In genomic region chr2:159484537-159484936, GRCh38 we compare ENCODE assay signal across 28 cellular contexts.
A peak's percentile ranks its signal among the peaks of the same experiment; 100 is the strongest.
DNase-seq lines count a peak whose midpoint lies in the region; ATAC-seq, FAIRE-seq and TF ChIP-seq lines count a peak whose summit lies in the region.
"Had no signal": no experiment of that assay in that cellular context is flagged by ENCODE, and none has a peak within 500 bp of the region (broad histone marks: within the 10 kb centered on the region; RNA-seq: fewer than 3 reads in every experiment).

No MANE protein-coding gene starts in this region.

- H3K27me3 ChIP-seq in A673 (replicated peaks; ENCODE audit: insufficient read depth, low read depth, low read length, poor library complexity) = no peaks in the 10 kb centered on the region
- H3K27me3 ChIP-seq: cardiac muscle cell, right atrium auricular region had no signal

- no peaks in the 10 kb centered on the region for H3K27me3 Mint-ChIP-seq in activated naive CD8-positive, alpha-beta T cell treated with anti-CD3 and anti-CD28 coated beads for 36 hours
- H3K27me3 Mint-ChIP-seq: dendritic cell treated with granulocyte-macrophage colony-stimulating factor and Interleukin-4, amounts not matched to agents 40 ng/mL and 50 ng/mL, for 4 days had no signal

- no peaks in the 10 kb centered on the region for H3K9me3 ChIP-seq in A673 (ENCODE audit: low read depth, low read length, poor library complexity, severe bottlenecking)
- H3K9me3 ChIP-seq: right atrium auricular region had no signal

- H3K27ac Mint-ChIP-seq in activated naive CD8-positive, alpha-beta T cell treated with anti-CD3 and anti-CD28 coated beads for 36 hours = no peak overlapping the region
- H3K27ac Mint-ChIP-seq: dendritic cell treated with granulocyte-macrophage colony-stimulating factor and Interleukin-4, amounts not matched to agents 40 ng/mL and 50 ng/mL, for 4 days; nephron; WTC11 had no signal

- no peak overlapping the region for H3K4me3 ChIP-seq in A673 (ENCODE audit: low read depth, low read length, poor library complexity, severe bottlenecking)
- H3K4me3 ChIP-seq: cardiac muscle cell, right atrium auricular region had no signal

- CTCF ChIA-PET in A673 (lab: Charles Lee) = no interaction called here

- peaks cover 10% of the 10 kb centered on the region for H3K4me1 Mint-ChIP-seq in activated naive CD8-positive, alpha-beta T cell treated with anti-CD3 and anti-CD28 coated beads for 36 hours
- H3K4me1 Mint-ChIP-seq: nephron, WTC11 had no signal

- no peaks in the 10 kb centered on the region for H3K9me3 Mint-ChIP-seq in activated naive CD8-positive, alpha-beta T cell treated with anti-CD3 and anti-CD28 coated beads for 36 hours
- H3K9me3 Mint-ChIP-seq: dendritic cell treated with granulocyte-macrophage colony-stimulating factor and Interleukin-4, amounts not matched to agents 40 ng/mL and 50 ng/mL, for 4 days; nephron; WTC11 had no signal

- ATAC-seq in HG03521 (IDR thresholded peaks at IDR 0.05; ENCODE audit: unreplicated experiment) = no peak
- ATAC-seq: WTC11 had no signal

- POLR2A ChIA-PET in A673 (lab: Charles Lee; ENCODE audit: low non-redundant PET) = no interaction called here

- peak; percentile 33 for FAIRE-seq in GM12891 (lab: Jason Lieb, UNC)
- FAIRE-seq: GM19239, urothelium cell line had no signal

- TF ChIP-seq CTCF in A673 (conservative IDR thresholded peaks at IDR 0.05; ENCODE audit: low read depth, low read length) = no peak

- intact Hi-C loops in A673 (cut with micrococcal nuclease; ENCODE audit: unreplicated experiment) = no loop called here

- H3K4me1 ChIP-seq in A673 (ENCODE audit: insufficient read depth, low read length, poor library complexity, severe bottlenecking) = no peaks in the 10 kb centered on the region

- BruUV-seq in A673 (replicated peaks; lab: Mats Ljungman, UMichigan) = no TSS peak

- peaks cover 6% of the 10 kb centered on the region for H3K36me3 Mint-ChIP-seq in activated naive CD8-positive, alpha-beta T cell treated with anti-CD3 and anti-CD28 coated beads for 36 hours
- H3K36me3 Mint-ChIP-seq: WTC11 had no signal

- H3K27ac ChIP-seq in A673 (ENCODE audit: low read depth, low read length, poor library complexity, severe bottlenecking) = no peak overlapping the region
- H3K27ac ChIP-seq: cardiac muscle cell, right atrium auricular region had no signal

- DNase-seq in COR-L47 (lab: John Stamatoyannopoulos, UW) (peak; percentile 49), GM12891 (ENCODE audit: insufficient read length, low spot score) (no peak), NCI-H2196 (lab: John Stamatoyannopoulos, UW; ENCODE audit: unreplicated experiment) (peak; percentile 28), cerebellar cortex (ENCODE audit: low spot score) (peak; percentile 20), A673 (ENCODE audit: low spot score) (no peak)
- no peak for DNase-seq in activated naive CD8-positive, alpha-beta T cell treated with anti-CD3 and anti-CD28 coated beads for 36 hours
- no peak for DNase-seq in stimulated activated CD4-positive, alpha-beta T cell treated with anti-CD3 and anti-CD28 coated beads, Interleukin-4, amount 100 ng/mL, for 4 hours
- DNase-seq: ACHN; activated CD4-positive, alpha-beta T cell treated with anti-CD3 and anti-CD28 coated beads, Interleukin-2, amount 50 U/mL, for 1 hour; activated naive CD4-positive, alpha-beta T cell treated with anti-CD3 and anti-CD28 coated beads, Interleukin-2, amount 50 U/mL, for 16 hours; EL; hypothalamus; KG1; midbrain; NCI-H2029; NK-92 treated with Interleukin-12 subunit alpha and Interleukin-12 subunit beta, amount 100 ng/mL, for 24 hours; SHP77 treated with DMSO at 0.1 percent for 48 hours; stimulated activated CD4-positive, alpha-beta T cell treated with anti-CD3 and anti-CD28 coated beads, Interleukin-4, amount 100 ng/mL, for 1 hour; stimulated activated naive CD4-positive, alpha-beta T cell; T1000 had no signal

- no peak for TF ChIP-seq POLR2A in GM12891 (IDR thresholded peaks at IDR 0.05; ENCODE audit: low read depth, low read length)

- no peaks in the 10 kb centered on the region for H3K36me3 ChIP-seq in A673 (ENCODE audit: insufficient read depth, low read length, poor library complexity, severe bottlenecking)
- H3K36me3 ChIP-seq: cardiac muscle cell, right atrium auricular region had no signal

- H3K4me3 Mint-ChIP-seq in activated naive CD8-positive, alpha-beta T cell treated with anti-CD3 and anti-CD28 coated beads for 36 hours = no peak overlapping the region
- H3K4me3 Mint-ChIP-seq: dendritic cell treated with granulocyte-macrophage colony-stimulating factor and Interleukin-4, amounts not matched to agents 40 ng/mL and 50 ng/mL, for 4 days; nephron; WTC11 had no signal

TF ChIP-seq in GM12891, 5 proteins besides CTCF, POLR2A, EP300 and RAD21:
- no peak for TF ChIP-seq PAX5 (IDR thresholded peaks at IDR 0.05; ENCODE audit: insufficient read depth, low read length, severe bottlenecking)
- no peak for TF ChIP-seq POU2F2 (IDR thresholded peaks at IDR 0.05; ENCODE audit: low read depth, low read length)
- TF ChIP-seq POLR2AphosphoS5 (IDR thresholded peaks at IDR 0.05; ENCODE audit: low read depth, low read length) = no peak
- no peak for TF ChIP-seq SPI1 (IDR thresholded peaks at IDR 0.05; ENCODE audit: low read depth, low read length)
- TF ChIP-seq TAF1 (IDR thresholded peaks at IDR 0.05; ENCODE audit: low read depth, low read length) = no peak

Comparison
In these comparisons a context has a peak if more than half of its experiments do, and no peak if none do; other contexts are left out.
1. DNase-seq: peak in COR-L47 (single experiment), NCI-H2196 (single experiment) and cerebellar cortex (single experiment); none in GM12891 (single experiment), activated naive CD8-positive, alpha-beta T cell treated with anti-CD3 and anti-CD28 coated beads for 36 hours (single experiment), A673 (single experiment) and stimulated activated CD4-positive, alpha-beta T cell treated with anti-CD3 and anti-CD28 coated beads, Interleukin-4, amount 100 ng/mL, for 4 hours (0 of 2).